9 cellular contexts compared by ENCODE assay signal in the genomic region with DNA sequence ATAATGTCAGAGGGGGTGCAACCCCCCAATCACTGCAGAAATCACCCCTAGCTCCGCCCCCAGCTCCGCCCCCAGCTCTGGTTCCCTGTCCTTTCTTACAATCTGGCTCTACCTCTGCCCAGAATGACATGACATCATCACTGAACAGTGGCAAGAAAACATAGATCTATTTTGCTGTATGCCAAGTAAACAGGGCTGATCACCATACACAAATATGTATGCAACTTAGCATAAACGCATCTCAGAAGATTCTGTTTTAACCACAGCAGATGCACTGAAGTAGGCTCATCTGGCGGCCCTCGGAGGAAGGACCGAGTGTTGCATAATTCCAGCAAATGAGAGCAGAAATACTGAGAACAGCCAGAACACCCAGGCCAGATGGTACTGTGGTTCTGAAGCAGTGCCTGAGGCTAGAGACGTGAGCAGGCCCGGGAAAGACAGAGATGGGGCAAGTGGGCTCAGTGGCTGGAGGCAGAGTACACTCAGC.
DNase-seq lines count a peak whose midpoint lies in the region; ATAC-seq and TF ChIP-seq lines count a peak whose summit lies in the region.
"Had no signal": no experiment of that assay in that cellular context is flagged by ENCODE, and none has a peak within 500 bp of the region (broad histone marks: within the 10 kb centered on the region; RNA-seq: fewer than 3 reads in every experiment).

No MANE protein-coding gene starts in this region.

- POLR2A ChIA-PET in CD4-positive, alpha-beta memory T cell (lab: Charles Lee; ENCODE audit: partially characterized antibody): interaction anchor here (1.2 kb wide), 2 partner anchors 9 to 11 kb away, joined by 3 to 4 read pairs; no protein-coding TSS in a partner anchor

- ATAC-seq in activated T-cell treated with anti-CD3 and anti-CD28 coated beads, Interleukin-2, amount 50 U/mL, for 72 hours (replicated peaks in 1 of 2): peak; percentile 15 to 38
- no peak for ATAC-seq in HG03565 (IDR thresholded peaks at IDR 0.05; ENCODE audit: unreplicated experiment)
- ATAC-seq in GM21526 (IDR thresholded peaks at IDR 0.05; ENCODE audit: low FRiP score, unreplicated experiment): no peak

- peak overlapping the region; percentile 84 to 96 (median 92) for H3K27ac Mint-ChIP-seq in CD4-positive, alpha-beta memory T cell
- H3K27ac Mint-ChIP-seq in activated T-cell treated with anti-CD3 and anti-CD28 coated beads, Interleukin-2, amount 50 U/mL, for 72 hours: peak overlapping the region; percentile 99

- peaks cover 99% of the 10 kb centered on the region for H3K4me1 ChIP-seq in CD4-positive, alpha-beta memory T cell (ENCODE audit: insufficient read depth, low read length)
- H3K4me1 ChIP-seq in left ventricle myocardium inferior (peaks cover 74% of the 10 kb centered on the region), subcutaneous abdominal adipose tissue (ENCODE audit: control insufficient read depth in 5 of 5, insufficient read depth in 5 of 5, low read length in 5 of 5) (peaks cover 5 to 21% (median 12%) of the 10 kb centered on the region in 5 donors)

- DNase-seq in CD4-positive, alpha-beta memory T cell: peak; percentile 33 to 73 (median 50)
- DNase-seq in activated T-cell treated with anti-CD3 and anti-CD28 coated beads, Interleukin-2, amount 50 U/mL, for 72 hours: peak; percentile 43 to 60
- DNase-seq in left ventricle myocardium inferior (peak; percentile 50), NCI-H2081 treated with DMSO at 0.1 percent for 48 hours (lab: John Stamatoyannopoulos, UW) (no peak)

- no peaks in the 10 kb centered on the region for H3K9me3 Mint-ChIP-seq in CD4-positive, alpha-beta memory T cell
- peaks cover 3 to 5% of the 10 kb centered on the region in 2 donors for H3K9me3 Mint-ChIP-seq in activated T-cell treated with anti-CD3 and anti-CD28 coated beads, Interleukin-2, amount 50 U/mL, for 72 hours

- peaks cover 14 to 36% of the 10 kb centered on the region in 2 donors for H3K36me3 Mint-ChIP-seq in CD4-positive, alpha-beta memory T cell
- H3K36me3 Mint-ChIP-seq in activated T-cell treated with anti-CD3 and anti-CD28 coated beads, Interleukin-2, amount 50 U/mL, for 72 hours (ENCODE audit: insufficient read depth in 2 of 2): peaks cover 17 to 47% of the 10 kb centered on the region in 2 donors

- TF ChIP-seq CTCF in left ventricle myocardium inferior (IDR thresholded peaks at IDR 0.05; ENCODE audit: borderline replicate concordance): no peak

- H3K36me3 ChIP-seq in CD4-positive, alpha-beta memory T cell (ENCODE audit: insufficient read depth, low read length): no peaks in the 10 kb centered on the region
- no peaks in the 10 kb centered on the region for H3K36me3 ChIP-seq in KOPT-K1 (ENCODE audit: insufficient read depth, low read length)
- H3K36me3 ChIP-seq in left ventricle myocardium inferior: peaks cover 10% of the 10 kb centered on the region
- peaks cover 0 to 8% (median 0%) of the 10 kb centered on the region in 5 donors for H3K36me3 ChIP-seq in subcutaneous abdominal adipose tissue (ENCODE audit: control insufficient read depth in 5 of 5, insufficient read depth in 5 of 5, low read length in 5 of 5)
- H3K36me3 ChIP-seq: cardiac muscle cell had no signal

- no peak overlapping the region for H3K4me3 ChIP-seq in CD4-positive, alpha-beta memory T cell (ENCODE audit: low read length in 2 of 2)
- no peak overlapping the region for H3K4me3 ChIP-seq in left ventricle myocardium inferior
- H3K4me3 ChIP-seq in subcutaneous abdominal adipose tissue (ENCODE audit: low read depth in 1 of 5, low read length in 5 of 5): no peak overlapping the region
- H3K4me3 ChIP-seq: cardiac muscle cell had no signal

- H3K4me1 Mint-ChIP-seq in CD4-positive, alpha-beta memory T cell: peaks cover 69 to 92% (median 82%) of the 10 kb centered on the region in 4 donors
- peaks cover 85% of the 10 kb centered on the region for H3K4me1 Mint-ChIP-seq in activated T-cell treated with anti-CD3 and anti-CD28 coated beads, Interleukin-2, amount 50 U/mL, for 72 hours (ENCODE audit: low read depth)

- H3K27me3 ChIP-seq in CD4-positive, alpha-beta memory T cell (ENCODE audit: insufficient read depth, low read length): no peaks in the 10 kb centered on the region
- H3K27me3 ChIP-seq in left ventricle myocardium inferior (ENCODE audit: low read depth) (no peaks in the 10 kb centered on the region), subcutaneous abdominal adipose tissue (ENCODE audit: control insufficient read depth in 5 of 5, insufficient read depth in 4 of 5, low read length in 5 of 5) (no peaks in the 10 kb centered on the region)
- H3K27me3 ChIP-seq: cardiac muscle cell had no signal

- peak overlapping the region; percentile 31 for H3K27ac ChIP-seq in CD4-positive, alpha-beta memory T cell (ENCODE audit: low read depth, low read length)
- H3K27ac ChIP-seq in KOPT-K1 (ENCODE audit: low read depth, low read length, poor library complexity, severe bottlenecking) (peak overlapping the region; percentile 1), left ventricle myocardium inferior (replicated peaks) (peak overlapping the region; percentile 49), subcutaneous abdominal adipose tissue (ENCODE audit: low read depth, low read length) (peak overlapping the region; percentile 46)
- H3K27ac ChIP-seq: cardiac muscle cell had no signal

- H3K9ac ChIP-seq in subcutaneous abdominal adipose tissue (ENCODE audit: low read length in 5 of 5): no peak overlapping the region

- intact Hi-C loops in CD4-positive, alpha-beta memory T cell (cut with micrococcal nuclease): no loop called here
- intact Hi-C loops in left ventricle myocardium inferior (cut with micrococcal nuclease): no loop called here

- H3K27me3 Mint-ChIP-seq in CD4-positive, alpha-beta memory T cell: no peaks in the 10 kb centered on the region
- H3K27me3 Mint-ChIP-seq in activated T-cell treated with anti-CD3 and anti-CD28 coated beads, Interleukin-2, amount 50 U/mL, for 72 hours (ENCODE audit: low read depth): no peaks in the 10 kb centered on the region

- no peaks in the 10 kb centered on the region for H3K9me3 ChIP-seq in CD4-positive, alpha-beta memory T cell (ENCODE audit: control insufficient read depth in 1 of 2, low read length in 2 of 2)
- no peaks in the 10 kb centered on the region for H3K9me3 ChIP-seq in KOPT-K1 (ENCODE audit: insufficient read depth, low read length, poor library complexity, severe bottlenecking)
- no peaks in the 10 kb centered on the region for H3K9me3 ChIP-seq in left ventricle myocardium inferior (replicated peaks)
- no peaks in the 10 kb centered on the region for H3K9me3 ChIP-seq in subcutaneous abdominal adipose tissue (ENCODE audit: control insufficient read depth in 5 of 5, low read length in 5 of 5)

- peak overlapping the region; percentile 66 to 86 (median 72) for H3K4me3 Mint-ChIP-seq in CD4-positive, alpha-beta memory T cell
- peak overlapping the region; percentile 54 to 68 for H3K4me3 Mint-ChIP-seq in activated T-cell treated with anti-CD3 and anti-CD28 coated beads, Interleukin-2, amount 50 U/mL, for 72 hours

- CTCF ChIA-PET in CD4-positive, alpha-beta memory T cell (lab: Charles Lee; ENCODE audit: partially characterized antibody): interaction anchor here (1.5 to 2.4 kb wide), 4 partner anchors 13 to 133 kb away, joined by 3 to 14 read pairs (median 6); no protein-coding TSS in a partner anchor

Comparison
In these comparisons a context has a peak if more than half of its experiments do, and no peak if none do; other contexts are left out.
1. ATAC-seq: peak in activated T-cell treated with anti-CD3 and anti-CD28 coated beads, Interleukin-2, amount 50 U/mL, for 72 hours (2 of 2); none in HG03565 (single experiment) and GM21526 (single experiment).
2. Peak in every context shown above with its lines, with median percentiles within 50 percentile points of each other: H3K27ac ChIP-seq.